In genomic region chr18:78639597-78639950, GRCh38 we compare ENCODE assay signal across 24 cellular contexts.
"Had no signal": no experiment of that assay in that cellular context is flagged by ENCODE, and none has a peak within 500 bp of the region (broad histone marks: within the 10 kb centered on the region; RNA-seq: fewer than 3 reads in every experiment).

No MANE protein-coding gene starts in this region.

- H3K27ac Mint-ChIP-seq: activated T-cell treated with anti-CD3 and anti-CD28 coated beads, Interleukin-2, amount 50 U/mL, for 72 hours; T-helper 17 cell; WTC11 had no signal

- H3K4me1 ChIP-seq: breast epithelium, gastrocnemius medialis, left ventricle myocardium inferior, thyroid gland had no signal

- H3K9me3 ChIP-seq: gastrocnemius medialis, left ventricle myocardium inferior, neutrophil, sigmoid colon, stomach, thyroid gland, upper lobe of right lung had no signal

- H3K4me3 Mint-ChIP-seq: activated T-cell treated with anti-CD3 and anti-CD28 coated beads, Interleukin-2, amount 50 U/mL, for 72 hours; central memory CD8-positive, alpha-beta T cell; stimulated activated effector memory CD8-positive, alpha-beta T cell treated with anti-CD3 and anti-CD28 coated beads, Interleukin-12 subunit alpha, Interleukin-12 subunit beta, amount 100 ng/mL, for 72 hours; T-helper 17 cell; WTC11 had no signal

- H3K27me3 ChIP-seq: neutrophil, sigmoid colon, thyroid gland, upper lobe of right lung had no signal

- H3K27me3 Mint-ChIP-seq: central memory CD8-positive, alpha-beta T cell had no signal

- H3K27ac ChIP-seq: breast epithelium, gastrocnemius medialis, left ventricle myocardium inferior, neutrophil, sigmoid colon, stomach, thyroid gland, upper lobe of right lung had no signal

- DNase-seq: activated CD4-positive, alpha-beta T cell treated with anti-CD3 and anti-CD28 coated beads for 1 hour; activated CD4-positive, alpha-beta T cell treated with anti-CD3 and anti-CD28 coated beads, Interleukin-2, amount 50 U/mL, for 1 hour; activated naive CD4-positive, alpha-beta T cell; activated T-cell treated with anti-CD3 and anti-CD28 coated beads for 4 hours; activated T-cell treated with anti-CD3 and anti-CD28 coated beads, Interleukin-2, amount 50 U/mL, for 72 hours; dermis blood vessel endothelial cell; effector CD4-positive, alpha-beta T cell; gastrocnemius medialis; glutamatergic neuron; left ventricle myocardium inferior; mammary epithelial cell; sigmoid colon; small intestine; stimulated activated CD4-positive, alpha-beta T cell treated with anti-CD3 and anti-CD28 coated beads, Interleukin-4, amount 100 ng/mL, for 24 hours; T-helper 17 cell; T1000; thyroid gland; upper lobe of right lung had no signal

- H3K36me3 Mint-ChIP-seq: stimulated activated effector memory CD8-positive, alpha-beta T cell treated with anti-CD3 and anti-CD28 coated beads, Interleukin-12 subunit alpha, Interleukin-12 subunit beta, amount 100 ng/mL, for 72 hours had no signal
